In the genomic region with DNA sequence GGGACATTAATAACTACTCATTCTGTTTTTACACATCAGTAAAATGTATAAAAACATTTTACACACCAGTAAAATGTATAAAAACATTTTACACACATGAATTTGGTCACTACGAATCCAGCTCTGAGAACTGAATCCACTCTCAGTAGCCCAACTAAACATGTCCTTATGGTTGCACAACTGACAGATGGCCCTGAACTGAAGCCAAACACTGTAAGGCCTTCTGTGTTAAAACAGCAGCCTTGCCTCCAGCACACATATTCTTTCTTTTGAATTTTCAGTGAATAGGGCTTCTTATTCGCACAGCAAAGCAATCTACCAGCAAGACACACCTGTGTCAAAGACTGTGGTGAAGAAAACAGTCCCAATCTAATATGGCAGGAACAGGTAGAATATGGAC, we compare ENCODE assay signal across 29 cellular contexts.
"Had no signal": no experiment of that assay in that cellular context is flagged by ENCODE, and none has a peak within 500 bp of the region (broad histone marks: within the 10 kb centered on the region; RNA-seq: fewer than 3 reads in every experiment).

No MANE protein-coding gene starts in this region.

- H3K79me2 ChIP-seq: hepatocyte had no signal

- H3K4me1 ChIP-seq: ascending aorta, esophagus squamous epithelium, gastroesophageal sphincter, heart right ventricle had no signal

- FAIRE-seq: bronchial epithelial cell, colon had no signal

- H3K27ac ChIP-seq: ascending aorta, brain microvascular endothelial cell, epithelial cell of prostate, esophagus squamous epithelium, gastroesophageal sphincter, heart right ventricle, hepatocyte had no signal

- DNase-seq: activated CD4-positive, alpha-beta memory T cell treated with anti-CD3 and anti-CD28 coated beads for 36 hours; activated CD4-positive, alpha-beta T cell treated with anti-CD3 and anti-CD28 coated beads for 36 hours; activated CD4-positive, alpha-beta T cell treated with anti-CD3 and anti-CD28 coated beads, Interleukin-2, amount 10 ng/mL, durations not matched to agents 24 days and 14 days; activated CD4-positive, CD25-positive, alpha-beta regulatory T cell; activated CD4-positive, CD25-positive, alpha-beta regulatory T cell treated with anti-CD3 and anti-CD28 coated beads, Interleukin-2, amount 50 U/mL, for 72 hours; activated CD8-positive, alpha-beta memory T cell treated with anti-CD3 and anti-CD28 coated beads, Interleukin-2, amount 10 ng/mL, durations not matched to agents 7 days and 5 days; activated CD8-positive, alpha-beta memory T cell treated with anti-CD3 and anti-CD28 coated beads, Interleukin-2, amount 50 U/mL, for 4 hours; activated CD8-positive, alpha-beta T cell treated with anti-CD3 and anti-CD28 coated beads, Interleukin-2, amount 10 ng/mL, durations not matched to agents 7 days and 5 days; activated effector memory CD4-positive, alpha-beta T cell treated with anti-CD3 and anti-CD28 coated beads, Interleukin-2, amount 50 U/mL, for 16 hours; activated naive CD4-positive, alpha-beta T cell treated with anti-CD3 and anti-CD28 coated beads for 36 hours; activated naive CD8-positive, alpha-beta T cell treated with anti-CD3 and anti-CD28 coated beads for 36 hours; activated naive CD8-positive, alpha-beta T cell treated with anti-CD3 and anti-CD28 coated beads, Interleukin-2, amount 50 U/mL, for 24 hours; activated T-cell treated with anti-CD3 and anti-CD28 coated beads, Interleukin-2, amount 50 U/mL, for 1 hour; activated T-cell treated with anti-CD3 and anti-CD28 coated beads, Interleukin-2, amount 50 U/mL, for 48 hours; brain microvascular endothelial cell; cortex of kidney; dermis blood vessel endothelial cell; effector CD4-positive, alpha-beta T cell; effector memory CD8-positive, alpha-beta T cell; esophagus squamous epithelium; foreskin melanocyte; heart right ventricle; T-helper 2 cell had no signal

- H3K27me3 ChIP-seq: ascending aorta, brain microvascular endothelial cell, esophagus squamous epithelium, gastroesophageal sphincter, heart right ventricle, hepatocyte had no signal

- H3K9me3 ChIP-seq: ascending aorta, esophagus squamous epithelium, gastroesophageal sphincter, heart right ventricle had no signal

- ATAC-seq: activated CD4-positive, alpha-beta T cell treated with anti-CD3 and anti-CD28 coated beads for 36 hours; activated CD8-positive, alpha-beta memory T cell treated with anti-CD3 and anti-CD28 coated beads, Interleukin-2, amount 10 ng/mL, durations not matched to agents 7 days and 5 days; activated CD8-positive, alpha-beta T cell treated with anti-CD3 and anti-CD28 coated beads, Interleukin-2, amount 10 ng/mL, durations not matched to agents 7 days and 5 days; activated naive CD8-positive, alpha-beta T cell treated with anti-CD3 and anti-CD28 coated beads, Interleukin-2, amount 50 U/mL, for 24 hours; effector memory CD8-positive, alpha-beta T cell; gastroesophageal sphincter; heart right ventricle had no signal

- H2AFZ ChIP-seq: hepatocyte had no signal

- H3K4me3 ChIP-seq: ascending aorta, esophagus squamous epithelium, gastroesophageal sphincter, heart right ventricle, hepatocyte had no signal

- H3K36me3 ChIP-seq: ascending aorta, brain microvascular endothelial cell, esophagus squamous epithelium, gastroesophageal sphincter, heart right ventricle had no signal

- H3K4me2 ChIP-seq: hepatocyte had no signal
